Comparison of ENCODE assay signal across 8 cellular contexts in genomic region chr4:112144546-112145325, GRCh38. TPM values are rescaled to one million over a fixed set of nuclear protein-coding genes. Genes with fewer than 3 reads are reported as not detected.
A peak's percentile ranks its signal among the peaks of the same experiment; 100 is the strongest.
DNase-seq lines count a peak whose midpoint lies in the region; ATAC-seq and TF ChIP-seq lines count a peak whose summit lies in the region.

No MANE protein-coding gene starts in this region.

- H3K9me3 ChIP-seq in iPS-20b (ENCODE audit: insufficient read depth, low read depth, low read length) (no peaks in the 10 kb centered on the region), stomach (no peaks in the 10 kb centered on the region)

- no peak overlapping the region for H3K9ac ChIP-seq in iPS-20b (ENCODE audit: low read depth, low read length)

- no peaks in the 10 kb centered on the region for H3K9me3 Mint-ChIP-seq in activated T-helper 1 cell treated with anti-CD3 and anti-CD28 coated beads, Interleukin-12 subunit alpha, Interleukin-12 subunit beta, Interleukin-2, Interleukin-4 antibody, amounts not matched to agents 30 ng/mL and 10 ng/mL and 1 ng/mL, durations not matched to agents 14 hours and 24 hours and 36 hours

- H3K27ac ChIP-seq in iPS-20b (ENCODE audit: low read length): no peak overlapping the region
- peak overlapping the region in 4 of 5 donors; percentile 88 to 95 (median 92) for H3K27ac ChIP-seq in stomach

- H3K4me3 ChIP-seq in iPS-20b (ENCODE audit: low read length) (peak overlapping the region; percentile 55), stomach (peak overlapping the region; percentile 77 to 90 (median 87))

- peaks cover 2% of the 10 kb centered on the region; the same call in 1 of the 2 replicates for H3K4me1 ChIP-seq in iPS-20b (ENCODE audit: insufficient read depth, low read length)
- H3K4me1 ChIP-seq in stomach: peaks cover 4 to 34% (median 16%) of the 10 kb centered on the region in 4 donors

- H3K27me3 ChIP-seq in iPS-20b (ENCODE audit: insufficient read depth, low read length): peaks cover 32% of the 10 kb centered on the region
- no peaks in the 10 kb centered on the region for H3K27me3 ChIP-seq in stomach

- no peak for TF ChIP-seq CTCF in stomach (IDR thresholded peaks at IDR 0.05)

- H3K27ac Mint-ChIP-seq in activated T-helper 1 cell treated with anti-CD3 and anti-CD28 coated beads, Interleukin-12 subunit alpha, Interleukin-12 subunit beta, Interleukin-2, Interleukin-4 antibody, amounts not matched to agents 30 ng/mL and 10 ng/mL and 1 ng/mL, durations not matched to agents 14 hours and 24 hours and 36 hours: peak overlapping the region; percentile 65

- intact Hi-C loops in activated T-helper 1 cell treated with anti-CD3 and anti-CD28 coated beads, Interleukin-12 subunit alpha, Interleukin-12 subunit beta, Interleukin-2, Interleukin-4 antibody, amounts not matched to agents 30 ng/mL and 10 ng/mL and 1 ng/mL, durations not matched to agents 14 hours and 24 hours and 36 hours (cut with micrococcal nuclease): loop anchor here (1.0 to 5.0 kb wide), 4 partner anchors 14 to 493 kb away; partner anchors contain the start of gene LARP7
- intact Hi-C loops in stomach (cut with DNase I; ENCODE audit: low total_unique reads): no loop called here

- H3K36me3 Mint-ChIP-seq in activated T-helper 1 cell treated with anti-CD3 and anti-CD28 coated beads, Interleukin-12 subunit alpha, Interleukin-12 subunit beta, Interleukin-2, Interleukin-4 antibody, amounts not matched to agents 30 ng/mL and 10 ng/mL and 1 ng/mL, durations not matched to agents 14 hours and 24 hours and 36 hours (ENCODE audit: low read depth): peaks cover 7% of the 10 kb centered on the region

- ATAC-seq in HG02870 (IDR thresholded peaks at IDR 0.05; ENCODE audit: unreplicated experiment) (no peak), GM18873 (IDR thresholded peaks at IDR 0.05; ENCODE audit: low FRiP score, unreplicated experiment) (no peak), HG02588 (IDR thresholded peaks at IDR 0.05; ENCODE audit: unreplicated experiment) (no peak)

- TF ChIP-seq EP300 in stomach (IDR thresholded peaks at IDR 0.05): no peak

- WGBS in stomach, 5 donors: 58 to 66% (median 60%) methylated on average over 20 of the region's 20 CpGs

- H3K4me3 Mint-ChIP-seq in activated T-helper 1 cell treated with anti-CD3 and anti-CD28 coated beads, Interleukin-12 subunit alpha, Interleukin-12 subunit beta, Interleukin-2, Interleukin-4 antibody, amounts not matched to agents 30 ng/mL and 10 ng/mL and 1 ng/mL, durations not matched to agents 14 hours and 24 hours and 36 hours: peak overlapping the region; percentile 71

- DNase-seq in NCI-H1417 (lab: John Stamatoyannopoulos, UW) (peak in 2 of 3 experiments; percentile 6 to 18), NCI-H1417 treated with DMSO at 0.1 percent for 48 hours (lab: John Stamatoyannopoulos, UW) (no peak), stomach (no peak)
- no peak for DNase-seq in activated T-helper 1 cell treated with anti-CD3 and anti-CD28 coated beads, Interleukin-12 subunit alpha, Interleukin-12 subunit beta, Interleukin-2, Interleukin-4 antibody, amounts not matched to agents 30 ng/mL and 10 ng/mL and 1 ng/mL, durations not matched to agents 14 hours and 24 hours and 36 hours (ENCODE audit: low spot score)

- H3K4me1 Mint-ChIP-seq in activated T-helper 1 cell treated with anti-CD3 and anti-CD28 coated beads, Interleukin-12 subunit alpha, Interleukin-12 subunit beta, Interleukin-2, Interleukin-4 antibody, amounts not matched to agents 30 ng/mL and 10 ng/mL and 1 ng/mL, durations not matched to agents 14 hours and 24 hours and 36 hours (ENCODE audit: low read depth): peaks cover 47% of the 10 kb centered on the region

- no peaks in the 10 kb centered on the region for H3K27me3 Mint-ChIP-seq in activated T-helper 1 cell treated with anti-CD3 and anti-CD28 coated beads, Interleukin-12 subunit alpha, Interleukin-12 subunit beta, Interleukin-2, Interleukin-4 antibody, amounts not matched to agents 30 ng/mL and 10 ng/mL and 1 ng/mL, durations not matched to agents 14 hours and 24 hours and 36 hours (ENCODE audit: insufficient read depth)

- no peaks in the 10 kb centered on the region for H3K36me3 ChIP-seq in iPS-20b (ENCODE audit: insufficient read depth, low read depth, low read length)
- no peaks in the 10 kb centered on the region for H3K36me3 ChIP-seq in stomach

- TF ChIP-seq POLR2A in stomach (IDR thresholded peaks at IDR 0.05): no peak

RNA-seq across cellular contexts. Expression of gene FAM241A, which starts 0.5 kb away (rescaled TPM):
- total RNA-seq in activated T-helper 1 cell treated with anti-CD3 and anti-CD28 coated beads, Interleukin-12 subunit alpha, Interleukin-12 subunit beta, Interleukin-2, Interleukin-4 antibody, amounts not matched to agents 30 ng/mL and 10 ng/mL and 1 ng/mL, durations not matched to agents 14 hours and 24 hours and 36 hours: 6.7 and 7.1 TPM in 2 replicates
- 1 to 10 TPM in 3 of 5 donors, under 1 TPM in 1, not detected in 1; 0.58 to 8.4 (median 4.0) TPM for total RNA-seq in stomach
- polyA plus RNA-seq in stomach: 1 to 10 TPM; 1.7 to 6.7 (median 2.4) TPM

Comparison
In these comparisons a context has a peak if more than half of its experiments do, and no peak if none do; other contexts are left out.
1. DNase-seq: peak in NCI-H1417 (2 of 3); none in NCI-H1417 treated with DMSO at 0.1 percent for 48 hours (single experiment), activated T-helper 1 cell treated with anti-CD3 and anti-CD28 coated beads, Interleukin-12 subunit alpha, Interleukin-12 subunit beta, Interleukin-2, Interleukin-4 antibody, amounts not matched to agents 30 ng/mL and 10 ng/mL and 1 ng/mL, durations not matched to agents 14 hours and 24 hours and 36 hours (single experiment) and stomach (single experiment).